ENCODE assay signal across 14 cellular contexts in the genomic region with DNA sequence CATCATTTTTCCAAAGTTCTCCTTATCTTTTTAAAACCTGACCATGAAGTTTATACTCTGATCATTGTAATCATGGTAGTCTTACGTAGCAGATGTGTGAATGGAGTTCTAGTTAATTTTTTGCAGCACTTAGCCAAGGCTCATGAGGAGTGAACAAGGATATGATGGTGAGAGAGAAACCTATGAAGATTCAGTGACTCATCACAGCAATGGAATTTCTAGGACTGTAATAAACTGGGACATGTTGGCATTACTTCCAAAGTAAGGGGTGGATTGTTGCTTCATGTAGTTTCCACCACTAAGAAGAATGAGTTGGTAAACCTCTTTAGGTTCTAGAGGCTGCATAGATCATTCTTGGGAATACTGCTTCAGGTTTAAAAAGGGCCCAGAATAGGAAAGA.
"Had no signal": no experiment of that assay in that cellular context is flagged by ENCODE, and none has a peak within 500 bp of the region (broad histone marks: within the 10 kb centered on the region; RNA-seq: fewer than 3 reads in every experiment).

No MANE protein-coding gene starts in this region.

- H3K27me3 ChIP-seq: colonic mucosa, hepatocyte, left lung, right atrium auricular region, tibial nerve had no signal

- H3K36me3 ChIP-seq: colonic mucosa, left lung, right atrium auricular region, tibial nerve had no signal

- FAIRE-seq: urothelium cell line had no signal

- DNase-seq: activated CD4-positive, alpha-beta T cell treated with anti-CD3 and anti-CD28 coated beads, Interleukin-2, amount 50 U/mL, for 4 hours; amniotic stem cell; caudate nucleus; colonic mucosa; erythroblast; islet precursor cell; left lung; midbrain; occipital lobe; stimulated activated naive CD8-positive, alpha-beta T cell treated with anti-CD3 and anti-CD28 coated beads, Interleukin-15, Interleukin-2, amounts not matched to agents 100 U/mL and 50 U/mL, for 24 hours had no signal

- H3K4me3 ChIP-seq: colonic mucosa, hepatocyte, left lung, right atrium auricular region, tibial nerve had no signal
